In the genomic region with DNA sequence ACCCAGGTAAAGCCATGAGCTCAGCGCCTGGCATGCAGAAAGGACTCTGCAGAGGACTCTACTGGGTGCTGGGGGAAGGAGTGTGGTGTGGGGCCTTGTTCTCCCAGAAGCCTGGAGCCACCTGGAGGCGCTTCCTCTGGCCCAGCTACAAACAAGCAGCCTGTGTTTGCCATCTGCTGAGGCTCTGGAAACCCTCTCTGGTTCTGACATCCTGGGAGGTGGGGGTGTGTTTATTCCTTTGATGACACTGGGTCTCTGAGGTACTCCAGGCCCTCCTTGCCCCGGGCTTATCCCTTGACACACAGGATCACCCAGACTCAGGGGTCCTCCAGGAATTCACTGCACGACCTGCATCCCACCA, we compare ENCODE assay signal across 1 cellular context.
TF ChIP-seq lines count a peak whose summit lies in the region.

No MANE protein-coding gene starts in this region.

TF ChIP-seq in GM23338, 12 proteins besides CTCF, POLR2A, EP300 and RAD21 (continued from another document):
- TF ChIP-seq ETS1 (IDR thresholded peaks at IDR 0.05), result no peak
- TF ChIP-seq, protein P1, sequence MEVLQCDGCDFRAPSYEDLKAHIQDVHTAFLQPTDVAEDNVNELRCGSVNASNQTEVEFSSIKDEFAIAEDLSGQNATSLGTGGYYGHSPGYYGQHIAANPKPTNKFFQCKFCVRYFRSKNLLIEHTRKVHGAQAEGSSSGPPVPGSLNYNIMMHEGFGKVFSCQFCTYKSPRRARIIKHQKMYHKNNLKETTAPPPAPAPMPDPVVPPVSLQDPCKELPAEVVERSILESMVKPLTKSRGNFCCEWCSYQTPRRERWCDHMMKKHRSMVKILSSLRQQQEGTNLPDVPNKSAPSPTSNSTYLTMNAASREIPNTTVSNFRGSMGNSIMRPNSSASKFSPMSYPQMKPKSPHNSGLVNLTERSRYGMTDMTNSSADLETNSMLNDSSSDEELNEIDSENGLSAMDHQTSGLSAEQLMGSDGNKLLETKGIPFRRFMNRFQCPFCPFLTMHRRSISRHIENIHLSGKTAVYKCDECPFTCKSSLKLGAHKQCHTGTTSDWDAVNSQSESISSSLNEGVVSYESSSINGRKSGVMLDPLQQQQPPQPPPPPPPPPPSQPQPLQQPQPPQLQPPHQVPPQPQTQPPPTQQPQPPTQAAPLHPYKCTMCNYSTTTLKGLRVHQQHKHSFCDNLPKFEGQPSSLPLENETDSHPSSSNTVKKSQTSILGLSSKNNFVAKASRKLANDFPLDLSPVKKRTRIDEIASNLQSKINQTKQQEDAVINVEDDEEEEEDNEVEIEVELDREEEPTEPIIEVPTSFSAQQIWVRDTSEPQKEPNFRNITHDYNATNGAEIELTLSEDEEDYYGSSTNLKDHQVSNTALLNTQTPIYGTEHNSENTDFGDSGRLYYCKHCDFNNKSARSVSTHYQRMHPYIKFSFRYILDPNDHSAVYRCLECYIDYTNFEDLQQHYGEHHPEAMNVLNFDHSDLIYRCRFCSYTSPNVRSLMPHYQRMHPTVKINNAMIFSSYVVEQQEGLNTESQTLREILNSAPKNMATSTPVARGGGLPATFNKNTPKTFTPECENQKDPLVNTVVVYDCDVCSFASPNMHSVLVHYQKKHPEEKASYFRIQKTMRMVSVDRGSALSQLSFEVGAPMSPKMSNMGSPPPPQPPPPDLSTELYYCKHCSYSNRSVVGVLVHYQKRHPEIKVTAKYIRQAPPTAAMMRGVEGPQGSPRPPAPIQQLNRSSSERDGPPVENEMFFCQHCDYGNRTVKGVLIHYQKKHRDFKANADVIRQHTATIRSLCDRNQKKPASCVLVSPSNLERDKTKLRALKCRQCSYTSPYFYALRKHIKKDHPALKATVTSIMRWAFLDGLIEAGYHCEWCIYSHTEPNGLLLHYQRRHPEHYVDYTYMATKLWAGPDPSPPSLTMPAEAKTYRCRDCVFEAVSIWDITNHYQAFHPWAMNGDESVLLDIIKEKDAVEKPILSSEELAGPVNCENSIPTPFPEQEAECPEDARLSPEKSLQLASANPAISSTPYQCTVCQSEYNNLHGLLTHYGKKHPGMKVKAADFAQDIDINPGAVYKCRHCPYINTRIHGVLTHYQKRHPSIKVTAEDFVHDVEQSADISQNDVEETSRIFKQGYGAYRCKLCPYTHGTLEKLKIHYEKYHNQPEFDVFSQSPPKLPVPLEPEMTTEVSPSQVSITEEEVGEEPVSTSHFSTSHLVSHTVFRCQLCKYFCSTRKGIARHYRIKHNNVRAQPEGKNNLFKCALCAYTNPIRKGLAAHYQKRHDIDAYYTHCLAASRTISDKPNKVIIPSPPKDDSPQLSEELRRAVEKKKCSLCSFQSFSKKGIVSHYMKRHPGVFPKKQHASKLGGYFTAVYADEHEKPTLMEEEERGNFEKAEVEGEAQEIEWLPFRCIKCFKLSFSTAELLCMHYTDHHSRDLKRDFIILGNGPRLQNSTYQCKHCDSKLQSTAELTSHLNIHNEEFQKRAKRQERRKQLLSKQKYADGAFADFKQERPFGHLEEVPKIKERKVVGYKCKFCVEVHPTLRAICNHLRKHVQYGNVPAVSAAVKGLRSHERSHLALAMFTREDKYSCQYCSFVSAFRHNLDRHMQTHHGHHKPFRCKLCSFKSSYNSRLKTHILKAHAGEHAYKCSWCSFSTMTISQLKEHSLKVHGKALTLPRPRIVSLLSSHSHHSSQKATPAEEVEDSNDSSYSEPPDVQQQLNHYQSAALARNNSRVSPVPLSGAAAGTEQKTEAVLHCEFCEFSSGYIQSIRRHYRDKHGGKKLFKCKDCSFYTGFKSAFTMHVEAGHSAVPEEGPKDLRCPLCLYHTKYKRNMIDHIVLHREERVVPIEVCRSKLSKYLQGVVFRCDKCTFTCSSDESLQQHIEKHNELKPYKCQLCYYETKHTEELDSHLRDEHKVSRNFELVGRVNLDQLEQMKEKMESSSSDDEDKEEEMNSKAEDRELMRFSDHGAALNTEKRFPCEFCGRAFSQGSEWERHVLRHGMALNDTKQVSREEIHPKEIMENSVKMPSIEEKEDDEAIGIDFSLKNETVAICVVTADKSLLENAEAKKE (CRISPR knock-in tag; IDR thresholded peaks at IDR 0.05), result no peak
- no peak for TF ChIP-seq NANOG (IDR thresholded peaks at IDR 0.05; ENCODE audit: borderline replicate concordance)
- TF ChIP-seq STAT1 (IDR thresholded peaks at IDR 0.05; ENCODE audit: unreplicated experiment), result no peak
